In the genomic region with DNA sequence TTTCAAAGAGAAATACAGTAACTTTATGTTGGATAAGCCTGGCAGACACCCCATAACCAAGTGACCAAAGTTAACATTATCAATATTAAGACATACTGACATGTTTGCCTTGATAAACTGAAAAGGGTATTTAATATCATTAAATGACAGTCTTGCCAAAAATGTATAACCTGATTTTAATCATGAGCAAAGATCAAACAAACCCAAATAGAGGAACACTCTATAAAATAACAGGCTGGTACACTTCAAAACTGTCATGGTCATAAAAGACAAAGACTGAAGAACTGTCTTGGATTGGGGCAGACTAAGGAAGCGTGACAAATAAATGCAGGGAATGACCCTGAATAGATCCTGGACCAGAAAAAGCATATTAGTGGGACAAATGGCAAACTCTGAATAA, we compare ENCODE assay signal across 23 cellular contexts.
"Had no signal": no experiment of that assay in that cellular context is flagged by ENCODE, and none has a peak within 500 bp of the region (broad histone marks: within the 10 kb centered on the region; RNA-seq: fewer than 3 reads in every experiment).

No MANE protein-coding gene starts in this region.

- DNase-seq: occipital lobe; ovary; posterior cingulate gyrus; psoas muscle; right cardiac atrium; right lobe of liver; sigmoid colon; small intestine; stimulated activated CD4-positive, alpha-beta T cell treated with anti-CD3 and anti-CD28 coated beads, Interleukin-15, amount 100 ng/mL, for 24 hours; stimulated activated CD4-positive, alpha-beta T cell treated with anti-CD3 and anti-CD28 coated beads, Interleukin-2, amount 100 ng/mL, for 24 hours; stimulated activated CD4-positive, alpha-beta T cell treated with anti-CD3 and anti-CD28 coated beads, Interleukin-2, amount 100 ng/mL, for 48 hours; stimulated activated CD4-positive, alpha-beta T cell treated with anti-CD3 and anti-CD28 coated beads, Interleukin-4, amount 100 ng/mL, for 24 hours; stimulated activated naive B cell treated with anti-CD40 and anti-IgM and Interleukin-4, amounts not matched to agents 10 μg/mL and 1 μg/mL and 100 μg/mL, for 72 hours; stimulated activated naive CD4-positive, alpha-beta T cell treated with Interleukin-2 at 50 U/mL for 16 hours; stomach; thyroid gland; trophoblast cell; upper lobe of left lung had no signal

- H3K27ac ChIP-seq: neural progenitor cell, ovary, parathyroid adenoma, psoas muscle, right lobe of liver, sigmoid colon, stomach, thoracic aorta, thyroid gland, tibial nerve, upper lobe of left lung, vagina had no signal
